1 cellular context compared by ENCODE assay signal in the genomic region with DNA sequence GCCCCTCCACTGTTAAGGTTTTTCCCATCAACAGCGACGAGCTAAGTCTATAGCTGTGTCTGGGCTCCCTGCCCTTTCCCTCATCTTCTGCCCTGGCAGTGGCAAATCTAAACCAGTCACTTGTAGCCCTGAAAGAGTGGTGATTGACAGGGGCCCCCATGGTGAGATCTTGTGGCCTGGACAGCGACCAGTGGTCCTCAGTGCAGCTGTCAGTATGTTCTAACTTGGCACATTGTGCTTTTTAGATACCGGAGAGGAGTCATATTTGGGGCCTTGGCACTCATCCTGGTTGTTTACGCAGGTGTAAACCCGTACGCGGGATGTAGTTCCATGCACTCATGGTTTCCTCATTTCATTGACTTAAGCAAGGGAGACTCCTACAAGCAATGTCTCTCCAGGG.
TF ChIP-seq lines count a peak whose summit lies in the region.

No MANE protein-coding gene starts in this region.

TF ChIP-seq in IMR-90, 13 proteins besides CTCF, POLR2A, EP300 and RAD21 (continued from another document):
- no peak for TF ChIP-seq RFX5 (IDR thresholded peaks at IDR 0.05; ENCODE audit: low read depth, low read length)
- TF ChIP-seq CHD1 (IDR thresholded peaks at IDR 0.05; ENCODE audit: low read depth, low read length), result no peak
- TF ChIP-seq, protein P1, sequence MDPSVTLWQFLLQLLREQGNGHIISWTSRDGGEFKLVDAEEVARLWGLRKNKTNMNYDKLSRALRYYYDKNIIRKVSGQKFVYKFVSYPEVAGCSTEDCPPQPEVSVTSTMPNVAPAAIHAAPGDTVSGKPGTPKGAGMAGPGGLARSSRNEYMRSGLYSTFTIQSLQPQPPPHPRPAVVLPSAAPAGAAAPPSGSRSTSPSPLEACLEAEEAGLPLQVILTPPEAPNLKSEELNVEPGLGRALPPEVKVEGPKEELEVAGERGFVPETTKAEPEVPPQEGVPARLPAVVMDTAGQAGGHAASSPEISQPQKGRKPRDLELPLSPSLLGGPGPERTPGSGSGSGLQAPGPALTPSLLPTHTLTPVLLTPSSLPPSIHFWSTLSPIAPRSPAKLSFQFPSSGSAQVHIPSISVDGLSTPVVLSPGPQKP (IDR thresholded peaks at IDR 0.05; ENCODE audit: borderline replicate concordance, low read depth, low read length), result no peak
TF ChIP-seq in IMR-90: peak in this region for 0.
